In the genomic region with DNA sequence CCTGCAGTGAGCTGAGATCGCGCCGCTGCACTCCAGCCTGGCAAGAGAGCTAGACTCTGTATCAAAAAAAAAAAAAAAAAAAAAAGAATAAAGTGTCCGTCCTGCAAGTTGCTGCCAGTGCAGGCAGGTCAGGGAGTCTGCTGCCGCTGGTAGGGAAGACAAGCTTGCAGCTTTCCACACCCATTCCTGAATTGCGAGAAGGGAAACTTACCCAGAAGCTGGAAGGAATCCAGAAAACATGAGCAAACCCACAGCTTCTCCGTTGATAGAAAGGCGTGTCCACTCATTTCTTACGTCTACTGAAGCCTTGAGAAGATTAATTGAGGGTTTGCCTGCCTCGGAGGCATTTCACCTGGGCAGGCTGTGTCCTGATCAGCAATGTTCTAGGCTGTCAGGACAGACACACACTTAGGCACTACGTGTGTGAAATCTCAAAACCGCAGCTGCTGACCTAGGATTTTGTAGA, we compare ENCODE assay signal across 9 cellular contexts.
DNase-seq lines count a peak whose midpoint lies in the region; TF ChIP-seq lines count a peak whose summit lies in the region.
"Had no signal": no experiment of that assay in that cellular context is flagged by ENCODE, and none has a peak within 500 bp of the region (broad histone marks: within the 10 kb centered on the region; RNA-seq: fewer than 3 reads in every experiment).

No MANE protein-coding gene starts in this region.

- H3K9me3 Mint-ChIP-seq in glutamatergic neuron (ENCODE audit: unreplicated experiment), result no peaks in the 10 kb centered on the region
- H3K9me3 Mint-ChIP-seq: T-cell had no signal

- H3K4me3 Mint-ChIP-seq in glutamatergic neuron (ENCODE audit: unreplicated experiment), result no peak overlapping the region
- H3K4me3 Mint-ChIP-seq: T-cell had no signal

- no peak overlapping the region for H3K27ac Mint-ChIP-seq in glutamatergic neuron (ENCODE audit: unreplicated experiment)
- H3K27ac Mint-ChIP-seq: T-cell had no signal

- H3K36me3 Mint-ChIP-seq in glutamatergic neuron (ENCODE audit: unreplicated experiment), result no peaks in the 10 kb centered on the region
- H3K36me3 Mint-ChIP-seq: T-cell had no signal

- no peak for TF ChIP-seq CTCF in fibroblast of pulmonary artery (IDR thresholded peaks at IDR 0.05; ENCODE audit: low read length, missing control alignments)
- no peak for TF ChIP-seq CTCF in glutamatergic neuron (IDR thresholded peaks at IDR 0.05; ENCODE audit: partially characterized antibody, unreplicated experiment)

- no peaks in the 10 kb centered on the region for H3K4me1 Mint-ChIP-seq in glutamatergic neuron (ENCODE audit: low read depth, unreplicated experiment)
- H3K4me1 Mint-ChIP-seq: T-cell had no signal

- H3K27me3 Mint-ChIP-seq in glutamatergic neuron (ENCODE audit: unreplicated experiment), result no peaks in the 10 kb centered on the region

- H3K4me3 ChIP-seq in fibroblast of pulmonary artery (replicated peaks; ENCODE audit: low read depth, low read length), result no peak overlapping the region
- no peak overlapping the region for H3K4me3 ChIP-seq in skeletal muscle cell (ENCODE audit: low read depth, low read length)

- peak; percentile 77 for DNase-seq in H4 (ENCODE audit: low spot score)
- peak; percentile 13 for DNase-seq in RKO (ENCODE audit: low spot score)
- peak; percentile 77 for DNase-seq in fibroblast of pulmonary artery (ENCODE audit: low read depth)
- DNase-seq in skeletal muscle cell (ENCODE audit: low read depth), result peak; percentile 23
- DNase-seq in stimulated activated naive CD4-positive, alpha-beta T cell treated with Interleukin-2 at 50 U/mL for 16 hours (lab: John Stamatoyannopoulos, UW), result no peak
- no peak for DNase-seq in NCI-H524 (lab: John Stamatoyannopoulos, UW)
- DNase-seq in T-helper 9 cell, result no peak
- DNase-seq in glutamatergic neuron, result no peak
- DNase-seq: T-cell had no signal

Comparison
In these comparisons a context has a peak if more than half of its experiments do, and no peak if none do; other contexts are left out.
1. DNase-seq: peak in H4 (single experiment), RKO (single experiment), fibroblast of pulmonary artery (single experiment) and skeletal muscle cell (single experiment); none in stimulated activated naive CD4-positive, alpha-beta T cell treated with Interleukin-2 at 50 U/mL for 16 hours (single experiment), NCI-H524 (0 of 2), T-helper 9 cell (single experiment) and glutamatergic neuron (single experiment).